8 cellular contexts compared by ENCODE assay signal in genomic region chrX:57453901-57454300, GRCh38.
DNase-seq lines count a peak whose midpoint lies in the region; ATAC-seq and TF ChIP-seq lines count a peak whose summit lies in the region.

No MANE protein-coding gene starts in this region.

- no peaks in the 10 kb centered on the region for H3K27me3 ChIP-seq in Peyer's patch
- H3K27me3 ChIP-seq in dorsolateral prefrontal cortex: peaks cover 0 to 66% (median 7%) of the 10 kb centered on the region in 45 donors
- peaks cover 0 to 4% (median 0%) of the 10 kb centered on the region in 3 donors for H3K27me3 ChIP-seq in gastrocnemius medialis

- DNase-seq in AG09309 (ENCODE audit: low read depth): no peak
- DNase-seq in Peyer's patch: peak in 1 of 3 donors; percentile 49
- no peak for DNase-seq in dorsolateral prefrontal cortex
- DNase-seq in gastrocnemius medialis: no peak
- DNase-seq in NCI-H2227 (lab: John Stamatoyannopoulos, UW; ENCODE audit: unreplicated experiment): no peak
- DNase-seq in caudate nucleus (lab: John Stamatoyannopoulos, UW): no peak

- no peaks in the 10 kb centered on the region for H3K36me3 ChIP-seq in Peyer's patch
- no peaks in the 10 kb centered on the region for H3K36me3 ChIP-seq in gastrocnemius medialis

- in situ Hi-C loops in gastrocnemius medialis (cut with MboI; ENCODE audit: low sequenced_read_pairs in 4 of 4): no loop called here

- no peaks in the 10 kb centered on the region for H3K9me3 ChIP-seq in Peyer's patch
- H3K9me3 ChIP-seq in gastrocnemius medialis: no peaks in the 10 kb centered on the region

- intact Hi-C loops in dorsolateral prefrontal cortex (cut with DNase I) (loop anchor here in 1 of 2 donors (5.0 kb wide), 1 partner anchor 297 kb away; no protein-coding TSS in a partner anchor), gastrocnemius medialis (cut with DNase I; ENCODE audit: low total_unique reads) (loop anchor here (10.0 kb wide), 1 partner anchor 689 kb away; no protein-coding TSS in a partner anchor)

- H3K4me1 ChIP-seq in Peyer's patch: no peaks in the 10 kb centered on the region
- H3K4me1 ChIP-seq in gastrocnemius medialis: no peaks in the 10 kb centered on the region

- no peak for TF ChIP-seq POLR2A in Peyer's patch (IDR thresholded peaks at IDR 0.05)
- TF ChIP-seq POLR2A in gastrocnemius medialis (IDR thresholded peaks at IDR 0.05): no peak

- H3K27ac ChIP-seq in Peyer's patch: no peak overlapping the region
- no peak overlapping the region for H3K27ac ChIP-seq in dorsolateral prefrontal cortex
- no peak overlapping the region for H3K27ac ChIP-seq in gastrocnemius medialis
- H3K27ac ChIP-seq in caudate nucleus (ENCODE audit: low read depth, low read length): no peak overlapping the region

- TF ChIP-seq CTCF in AG09309 (IDR thresholded peaks at IDR 0.05; ENCODE audit: control insufficient read depth, insufficient read depth, low read depth, low read length, missing control alignments) (peak; percentile 69), GM12874 (IDR thresholded peaks at IDR 0.05; ENCODE audit: insufficient read depth, low read depth, low read length) (peak; percentile 41; the same call in 1 of the 2 replicates), Peyer's patch (IDR thresholded peaks at IDR 0.05) (peak in 4 of 6 experiments; percentile 17 to 38 (median 25)), dorsolateral prefrontal cortex (IDR thresholded peaks at IDR 0.05 in 54 of 56, conservative IDR thresholded peaks at IDR 0.05 in 2 of 56; ENCODE audit: low read depth in 1 of 56, partially characterized antibody in 56 of 56) (peak in 47 of 56 donors; percentile 15 to 62 (median 44)), gastrocnemius medialis (IDR thresholded peaks at IDR 0.05 in 4 of 5, conservative IDR thresholded peaks at IDR 0.05 in 1 of 5) (peak in 3 of 5 experiments; percentile 18 to 36 (median 33))

- peak; percentile 92 for ATAC-seq in HG02870 (IDR thresholded peaks at IDR 0.05; ENCODE audit: unreplicated experiment)
- ATAC-seq in gastrocnemius medialis: no peak

- H3K4me3 ChIP-seq in AG09309 (ENCODE audit: control insufficient read depth, low read depth, low read length) (no peak overlapping the region), Peyer's patch (no peak overlapping the region), dorsolateral prefrontal cortex (no peak overlapping the region), gastrocnemius medialis (no peak overlapping the region)
